Comparison of ENCODE assay signal across 23 cellular contexts in the genomic region with DNA sequence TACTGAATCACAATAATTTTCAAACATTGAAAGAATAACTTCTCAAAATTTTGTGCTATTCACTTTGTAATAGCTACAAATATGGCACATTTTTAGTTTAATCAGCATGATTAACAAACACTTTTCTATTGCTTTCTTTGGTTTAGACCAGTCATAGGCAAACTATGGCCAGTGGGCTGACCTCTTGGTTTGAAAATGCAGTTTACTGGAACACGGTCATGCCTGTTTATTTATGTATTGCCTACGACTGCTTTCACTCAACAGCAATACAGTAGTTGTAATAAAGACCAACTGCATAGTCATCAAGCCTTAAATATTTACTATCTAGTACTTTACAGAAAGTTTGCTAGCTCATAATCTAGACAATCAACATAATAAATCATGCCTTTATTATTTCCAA.
"Had no signal": no experiment of that assay in that cellular context is flagged by ENCODE, and none has a peak within 500 bp of the region (broad histone marks: within the 10 kb centered on the region; RNA-seq: fewer than 3 reads in every experiment).

No MANE protein-coding gene starts in this region.

- DNase-seq: activated CD4-positive, alpha-beta T cell treated with anti-CD3 and anti-CD28 coated beads for 1 hour; activated CD8-positive, alpha-beta memory T cell treated with anti-CD3 and anti-CD28 coated beads for 24 hours; activated CD8-positive, alpha-beta memory T cell treated with anti-CD3 and anti-CD28 coated beads, Interleukin-2, amount 50 U/mL, for 48 hours; activated effector memory CD4-positive, alpha-beta T cell treated with anti-CD3 and anti-CD28 coated beads, Interleukin-2, amount 50 U/mL, for 16 hours; activated naive CD4-positive, alpha-beta T cell treated with anti-CD3 and anti-CD28 coated beads, Interleukin-2, amount 50 U/mL, for 16 hours; activated T-cell treated with anti-CD3 and anti-CD28 coated beads, Interleukin-2, amount 50 U/mL, for 48 hours; adrenal gland; body of pancreas; central memory CD4-positive, alpha-beta T cell; colonic mucosa; endodermal cell; immature natural killer cell; left ventricle myocardium superior; naive thymus-derived CD4-positive, alpha-beta T cell; spleen; stimulated activated CD4-positive, alpha-beta T cell treated with anti-CD3 and anti-CD28 coated beads, Interleukin-4, amount 100 ng/mL, for 4 hours; T-helper 17 cell; testis; WERI-Rb-1 had no signal

- H3K27ac ChIP-seq: adrenal gland, body of pancreas, colonic mucosa, epithelial cell of prostate, neural progenitor cell, spleen, testis, WERI-Rb-1 had no signal

- ATAC-seq: body of pancreas; left ventricle myocardium superior; naive thymus-derived CD4-positive, alpha-beta T cell; sciatic nerve; stimulated activated memory B cell treated with anti-CD40 and anti-IgM and Interleukin-4, amounts not matched to agents 10 μg/mL and 1 μg/mL and 100 μg/mL, for 72 hours; T-helper 17 cell had no signal

- H3K4me3 ChIP-seq: adrenal gland, body of pancreas, colonic mucosa, neural progenitor cell, spleen, testis had no signal

- H3K36me3 ChIP-seq: adrenal gland, colonic mucosa, neural progenitor cell, spleen, WERI-Rb-1 had no signal

- H3K9me3 ChIP-seq: adrenal gland, body of pancreas, spleen, testis had no signal

- H3K27me3 ChIP-seq: adrenal gland, body of pancreas, colonic mucosa, neural progenitor cell, spleen, testis had no signal
